Comparison of ENCODE assay signal across 1 cellular context in the genomic region with DNA sequence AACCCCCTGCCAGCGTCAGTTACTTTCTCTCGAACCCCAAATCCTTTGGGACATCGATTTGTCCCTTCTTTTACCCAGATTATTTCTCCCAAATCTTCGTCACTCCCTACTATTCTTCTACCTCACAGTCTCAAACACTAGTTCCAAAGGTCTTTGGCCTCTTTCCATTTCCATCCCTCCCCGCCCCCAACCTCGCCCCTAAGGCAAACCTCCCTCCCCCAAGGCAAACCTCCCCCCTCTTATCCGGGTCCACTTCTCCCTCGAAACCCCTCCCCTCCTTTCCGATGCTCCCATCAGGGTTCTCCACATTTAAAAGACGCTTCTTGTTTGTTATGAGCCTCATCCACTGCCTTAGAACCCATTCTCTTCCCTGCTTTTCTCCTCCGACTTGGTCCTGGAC.
TF ChIP-seq lines count a peak whose summit lies in the region.

No MANE protein-coding gene starts in this region.

TF ChIP-seq in SK-N-SH, 30 proteins besides CTCF, POLR2A, EP300 and RAD21 (continued from another document):
- TF ChIP-seq, protein P1, sequence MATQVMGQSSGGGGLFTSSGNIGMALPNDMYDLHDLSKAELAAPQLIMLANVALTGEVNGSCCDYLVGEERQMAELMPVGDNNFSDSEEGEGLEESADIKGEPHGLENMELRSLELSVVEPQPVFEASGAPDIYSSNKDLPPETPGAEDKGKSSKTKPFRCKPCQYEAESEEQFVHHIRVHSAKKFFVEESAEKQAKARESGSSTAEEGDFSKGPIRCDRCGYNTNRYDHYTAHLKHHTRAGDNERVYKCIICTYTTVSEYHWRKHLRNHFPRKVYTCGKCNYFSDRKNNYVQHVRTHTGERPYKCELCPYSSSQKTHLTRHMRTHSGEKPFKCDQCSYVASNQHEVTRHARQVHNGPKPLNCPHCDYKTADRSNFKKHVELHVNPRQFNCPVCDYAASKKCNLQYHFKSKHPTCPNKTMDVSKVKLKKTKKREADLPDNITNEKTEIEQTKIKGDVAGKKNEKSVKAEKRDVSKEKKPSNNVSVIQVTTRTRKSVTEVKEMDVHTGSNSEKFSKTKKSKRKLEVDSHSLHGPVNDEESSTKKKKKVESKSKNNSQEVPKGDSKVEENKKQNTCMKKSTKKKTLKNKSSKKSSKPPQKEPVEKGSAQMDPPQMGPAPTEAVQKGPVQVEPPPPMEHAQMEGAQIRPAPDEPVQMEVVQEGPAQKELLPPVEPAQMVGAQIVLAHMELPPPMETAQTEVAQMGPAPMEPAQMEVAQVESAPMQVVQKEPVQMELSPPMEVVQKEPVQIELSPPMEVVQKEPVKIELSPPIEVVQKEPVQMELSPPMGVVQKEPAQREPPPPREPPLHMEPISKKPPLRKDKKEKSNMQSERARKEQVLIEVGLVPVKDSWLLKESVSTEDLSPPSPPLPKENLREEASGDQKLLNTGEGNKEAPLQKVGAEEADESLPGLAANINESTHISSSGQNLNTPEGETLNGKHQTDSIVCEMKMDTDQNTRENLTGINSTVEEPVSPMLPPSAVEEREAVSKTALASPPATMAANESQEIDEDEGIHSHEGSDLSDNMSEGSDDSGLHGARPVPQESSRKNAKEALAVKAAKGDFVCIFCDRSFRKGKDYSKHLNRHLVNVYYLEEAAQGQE (IDR thresholded peaks at IDR 0.05; ENCODE audit: low read depth, low read length), result no peak
- TF ChIP-seq TAF1 (IDR thresholded peaks at IDR 0.05; ENCODE audit: borderline replicate concordance, low read depth, low read length), result no peak
- no peak for TF ChIP-seq FOXJ3 (CRISPR knock-in tag; IDR thresholded peaks at IDR 0.05)
- TF ChIP-seq, protein P2, sequence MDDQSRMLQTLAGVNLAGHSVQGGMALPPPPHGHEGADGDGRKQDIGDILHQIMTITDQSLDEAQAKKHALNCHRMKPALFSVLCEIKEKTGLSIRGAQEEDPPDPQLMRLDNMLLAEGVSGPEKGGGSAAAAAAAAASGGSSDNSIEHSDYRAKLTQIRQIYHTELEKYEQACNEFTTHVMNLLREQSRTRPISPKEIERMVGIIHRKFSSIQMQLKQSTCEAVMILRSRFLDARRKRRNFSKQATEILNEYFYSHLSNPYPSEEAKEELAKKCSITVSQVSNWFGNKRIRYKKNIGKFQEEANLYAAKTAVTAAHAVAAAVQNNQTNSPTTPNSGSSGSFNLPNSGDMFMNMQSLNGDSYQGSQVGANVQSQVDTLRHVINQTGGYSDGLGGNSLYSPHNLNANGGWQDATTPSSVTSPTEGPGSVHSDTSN (IDR thresholded peaks at IDR 0.05), result no peak
- TF ChIP-seq CHD2 (IDR thresholded peaks at IDR 0.05; ENCODE audit: low read length, partially characterized antibody), result no peak
- no peak for TF ChIP-seq RFX5 (IDR thresholded peaks at IDR 0.05; ENCODE audit: low read length)
- no peak for TF ChIP-seq MEF2A (IDR thresholded peaks at IDR 0.05; ENCODE audit: borderline replicate concordance, low read depth)
- TF ChIP-seq, protein P3, sequence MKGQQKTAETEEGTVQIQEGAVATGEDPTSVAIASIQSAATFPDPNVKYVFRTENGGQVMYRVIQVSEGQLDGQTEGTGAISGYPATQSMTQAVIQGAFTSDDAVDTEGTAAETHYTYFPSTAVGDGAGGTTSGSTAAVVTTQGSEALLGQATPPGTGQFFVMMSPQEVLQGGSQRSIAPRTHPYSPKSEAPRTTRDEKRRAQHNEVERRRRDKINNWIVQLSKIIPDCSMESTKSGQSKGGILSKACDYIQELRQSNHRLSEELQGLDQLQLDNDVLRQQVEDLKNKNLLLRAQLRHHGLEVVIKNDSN (IDR thresholded peaks at IDR 0.05; ENCODE audit: borderline replicate concordance, low read depth), result no peak
- no peak for TF ChIP-seq ELF1 (IDR thresholded peaks at IDR 0.05)
